1 cellular context compared by ENCODE assay signal in genomic region chr9:18905883-18906649, GRCh38.
TF ChIP-seq lines count a peak whose summit lies in the region.

No MANE protein-coding gene starts in this region.

TF ChIP-seq in IMR-90, 13 proteins besides CTCF, POLR2A, EP300 and RAD21 (continued from another document):
- TF ChIP-seq USF2 (IDR thresholded peaks at IDR 0.05; ENCODE audit: low read depth, low read length) (no peak), RFX5 (IDR thresholded peaks at IDR 0.05; ENCODE audit: low read depth, low read length) (no peak), FOS (IDR thresholded peaks at IDR 0.05; ENCODE audit: low read depth, low read length) (no peak), ELK1 (IDR thresholded peaks at IDR 0.05; ENCODE audit: borderline replicate concordance, low read depth, low read length) (no peak), RCOR1 (IDR thresholded peaks at IDR 0.05; ENCODE audit: insufficient replicate concordance, low read length) (no peak), MAFK (IDR thresholded peaks at IDR 0.05; ENCODE audit: low read depth, low read length) (no peak), MXI1 (IDR thresholded peaks at IDR 0.05; ENCODE audit: borderline replicate concordance, low read depth, low read length) (no peak), NFE2L2 (IDR thresholded peaks at IDR 0.05; ENCODE audit: low read depth, low read length) (no peak), CHD1 (IDR thresholded peaks at IDR 0.05; ENCODE audit: low read depth, low read length) (no peak)
